ENCODE assay signal across 1 cellular context in genomic region chr10:22335204-22335956, GRCh38.
A peak's percentile ranks its signal among the peaks of the same experiment; 100 is the strongest.
TF ChIP-seq lines count a peak whose summit lies in the region.

No MANE protein-coding gene starts in this region.

TF ChIP-seq in GM12878, 131 proteins besides CTCF, POLR2A, EP300 and RAD21:
- TF ChIP-seq IKZF1 (conservative IDR thresholded peaks at IDR 0.05) (peak; percentile 52; the same call in 1 of the 2 replicates), CBX3 (IDR thresholded peaks at IDR 0.05; ENCODE audit: borderline replicate concordance, low read depth) (no peak), MEF2B (IDR thresholded peaks at IDR 0.05; ENCODE audit: partially characterized antibody, poor library complexity, severe bottlenecking) (peak; percentile 16), MLLT1 (IDR thresholded peaks at IDR 0.05) (0 out of 2 replicates have a peak, but pooled peaks have one; percentile 42), CREB1 (IDR thresholded peaks at IDR 0.05; ENCODE audit: low read depth) (peak; percentile 96), KAT2A (conservative IDR thresholded peaks at IDR 0.05; ENCODE audit: control insufficient read depth, low read depth, low read length) (no peak), CEBPB (IDR thresholded peaks at IDR 0.05; ENCODE audit: borderline replicate concordance in 1 of 2, low read depth in 2 of 2, low read length in 2 of 2) (no peak), DPF2 (IDR thresholded peaks at IDR 0.05) (0 out of 2 replicates have a peak, but pooled peaks have one; percentile 31), JUND (IDR thresholded peaks at IDR 0.05; ENCODE audit: low read depth, low read length) (peak; percentile 28; the same call in 1 of the 2 replicates), POLR2AphosphoS5 (IDR thresholded peaks at IDR 0.05; ENCODE audit: low read length) (peak; percentile 68; the same call in 1 of the 2 replicates), GATAD2B (conservative IDR thresholded peaks at IDR 0.05; ENCODE audit: low read depth) (no peak; the same call in 1 of the 2 replicates), POU2F2 (IDR thresholded peaks at IDR 0.05; ENCODE audit: borderline replicate concordance, low read depth, low read length) (peak; percentile 94; the same call in 2 of the 3 replicates), MXI1 (IDR thresholded peaks at IDR 0.05; ENCODE audit: low read depth, low read length) (0 out of 2 replicates have a peak, but pooled peaks have one; percentile 12), YBX1 (IDR thresholded peaks at IDR 0.05) (no peak), CREM (IDR thresholded peaks at IDR 0.05; ENCODE audit: low read depth) (peak; percentile 82; the same call in 1 of the 2 replicates), TAF1 (IDR thresholded peaks at IDR 0.05; ENCODE audit: borderline replicate concordance, low read depth, low read length) (peak; percentile 30; the same call in 1 of the 2 replicates), YY1 (IDR thresholded peaks at IDR 0.05; ENCODE audit: low read depth, low read length) (peak; percentile 94), CHD1 (IDR thresholded peaks at IDR 0.05; ENCODE audit: low read depth, low read length) (peak; percentile 49; the same call in 1 of the 2 replicates), PBX3 (IDR thresholded peaks at IDR 0.05; ENCODE audit: insufficient replicate concordance, low read depth, low read length) (no peak), ZNF207 (IDR thresholded peaks at IDR 0.05; ENCODE audit: borderline replicate concordance) (no peak), BHLHE40 (IDR thresholded peaks at IDR 0.05; ENCODE audit: borderline replicate concordance in 1 of 2, low read depth in 2 of 2, low read length in 1 of 2) (peak in 1 of 2 experiments; percentile 37; a peak in 2 of 4 replicates), CBX5 (IDR thresholded peaks at IDR 0.05; ENCODE audit: low read depth) (0 out of 2 replicates have a peak, but pooled peaks have one; percentile 60), TCF7 (IDR thresholded peaks at IDR 0.05; ENCODE audit: borderline replicate concordance) (no peak), RUNX3 (IDR thresholded peaks at IDR 0.05; ENCODE audit: low read length) (peak; percentile 71), MAX (IDR thresholded peaks at IDR 0.05; ENCODE audit: low read depth, low read length) (0 out of 2 replicates have a peak, but pooled peaks have one; percentile 51)
- TF ChIP-seq, protein P1, sequence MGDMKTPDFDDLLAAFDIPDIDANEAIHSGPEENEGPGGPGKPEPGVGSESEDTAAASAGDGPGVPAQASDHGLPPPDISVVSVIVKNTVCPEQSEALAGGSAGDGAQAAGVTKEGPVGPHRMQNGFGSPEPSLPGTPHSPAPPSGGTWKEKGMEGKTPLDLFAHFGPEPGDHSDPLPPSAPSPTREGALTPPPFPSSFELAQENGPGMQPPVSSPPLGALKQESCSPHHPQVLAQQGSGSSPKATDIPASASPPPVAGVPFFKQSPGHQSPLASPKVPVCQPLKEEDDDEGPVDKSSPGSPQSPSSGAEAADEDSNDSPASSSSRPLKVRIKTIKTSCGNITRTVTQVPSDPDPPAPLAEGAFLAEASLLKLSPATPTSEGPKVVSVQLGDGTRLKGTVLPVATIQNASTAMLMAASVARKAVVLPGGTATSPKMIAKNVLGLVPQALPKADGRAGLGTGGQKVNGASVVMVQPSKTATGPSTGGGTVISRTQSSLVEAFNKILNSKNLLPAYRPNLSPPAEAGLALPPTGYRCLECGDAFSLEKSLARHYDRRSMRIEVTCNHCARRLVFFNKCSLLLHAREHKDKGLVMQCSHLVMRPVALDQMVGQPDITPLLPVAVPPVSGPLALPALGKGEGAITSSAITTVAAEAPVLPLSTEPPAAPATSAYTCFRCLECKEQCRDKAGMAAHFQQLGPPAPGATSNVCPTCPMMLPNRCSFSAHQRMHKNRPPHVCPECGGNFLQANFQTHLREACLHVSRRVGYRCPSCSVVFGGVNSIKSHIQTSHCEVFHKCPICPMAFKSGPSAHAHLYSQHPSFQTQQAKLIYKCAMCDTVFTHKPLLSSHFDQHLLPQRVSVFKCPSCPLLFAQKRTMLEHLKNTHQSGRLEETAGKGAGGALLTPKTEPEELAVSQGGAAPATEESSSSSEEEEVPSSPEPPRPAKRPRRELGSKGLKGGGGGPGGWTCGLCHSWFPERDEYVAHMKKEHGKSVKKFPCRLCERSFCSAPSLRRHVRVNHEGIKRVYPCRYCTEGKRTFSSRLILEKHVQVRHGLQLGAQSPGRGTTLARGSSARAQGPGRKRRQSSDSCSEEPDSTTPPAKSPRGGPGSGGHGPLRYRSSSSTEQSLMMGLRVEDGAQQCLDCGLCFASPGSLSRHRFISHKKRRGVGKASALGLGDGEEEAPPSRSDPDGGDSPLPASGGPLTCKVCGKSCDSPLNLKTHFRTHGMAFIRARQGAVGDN (IDR thresholded peaks at IDR 0.05) = peak; percentile 78
- TF ChIP-seq, protein P2, sequence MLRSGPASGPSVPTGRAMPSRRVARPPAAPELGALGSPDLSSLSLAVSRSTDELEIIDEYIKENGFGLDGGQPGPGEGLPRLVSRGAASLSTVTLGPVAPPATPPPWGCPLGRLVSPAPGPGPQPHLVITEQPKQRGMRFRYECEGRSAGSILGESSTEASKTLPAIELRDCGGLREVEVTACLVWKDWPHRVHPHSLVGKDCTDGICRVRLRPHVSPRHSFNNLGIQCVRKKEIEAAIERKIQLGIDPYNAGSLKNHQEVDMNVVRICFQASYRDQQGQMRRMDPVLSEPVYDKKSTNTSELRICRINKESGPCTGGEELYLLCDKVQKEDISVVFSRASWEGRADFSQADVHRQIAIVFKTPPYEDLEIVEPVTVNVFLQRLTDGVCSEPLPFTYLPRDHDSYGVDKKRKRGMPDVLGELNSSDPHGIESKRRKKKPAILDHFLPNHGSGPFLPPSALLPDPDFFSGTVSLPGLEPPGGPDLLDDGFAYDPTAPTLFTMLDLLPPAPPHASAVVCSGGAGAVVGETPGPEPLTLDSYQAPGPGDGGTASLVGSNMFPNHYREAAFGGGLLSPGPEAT (IDR thresholded peaks at IDR 0.05; ENCODE audit: low read depth) = 0 out of 2 replicates have a peak, but pooled peaks have one; percentile 50
